ENCODE assay signal across 27 cellular contexts in genomic region chr19:14272623-14273022, GRCh38.
"Had no signal": no experiment of that assay in that cellular context is flagged by ENCODE, and none has a peak within 500 bp of the region (broad histone marks: within the 10 kb centered on the region; RNA-seq: fewer than 3 reads in every experiment).

No MANE protein-coding gene starts in this region.

- H3K27ac ChIP-seq: left ventricle myocardium inferior, neutrophil, ovary, right atrium auricular region, skin epidermis, stomach, testis, thyroid gland, transverse colon, upper lobe of left lung, vagina had no signal

- H3K4me3 Mint-ChIP-seq: mesothelial cell of epicardium; naive B cell; natural killer cell; nephron progenitor cell; neural progenitor cell; stimulated activated naive B cell treated with anti-CD40 and anti-IgM and Interleukin-4, amounts not matched to agents 10 μg/mL and 1 μg/mL and 100 μg/mL, for 72 hours had no signal

- H3K4me3 ChIP-seq: left ventricle myocardium inferior, lung, neural progenitor cell, ovary, right atrium auricular region, skin epidermis, stomach, testis, thyroid gland, transverse colon, upper lobe of left lung, vagina had no signal

- H2AFZ ChIP-seq: neural progenitor cell had no signal

- DNase-seq: islet precursor cell; left ventricle myocardium inferior; mesendoderm; naive B cell; natural killer cell; nephron progenitor cell; occipital lobe; ovary; stimulated activated CD4-positive, alpha-beta T cell treated with anti-CD3 and anti-CD28 coated beads, Interleukin-12 subunit alpha, Interleukin-12 subunit beta, amount 100 ng/mL, for 4 hours; stimulated activated CD4-positive, alpha-beta T cell treated with anti-CD3 and anti-CD28 coated beads, Interleukin-15, amount 100 ng/mL, for 24 hours; stimulated activated CD4-positive, alpha-beta T cell treated with anti-CD3 and anti-CD28 coated beads, Interleukin-2, amount 100 ng/mL, for 24 hours; stimulated activated CD4-positive, alpha-beta T cell treated with anti-CD3 and anti-CD28 coated beads, Interleukin-4, amount 100 ng/mL, for 1 hour; stimulated activated naive B cell treated with anti-CD40 and anti-IgM and Interleukin-4, amounts not matched to agents 10 μg/mL and 1 μg/mL and 100 μg/mL, for 72 hours; stimulated activated naive CD8-positive, alpha-beta T cell treated with anti-CD3 and anti-CD28 coated beads, Interleukin-15, Interleukin-2, amounts not matched to agents 100 U/mL and 50 U/mL, for 24 hours; stomach; testis; thyroid gland; transverse colon; upper lobe of left lung had no signal

- ATAC-seq: natural killer cell; sciatic nerve; stimulated activated naive B cell treated with anti-CD40 and anti-IgM and Interleukin-4, amounts not matched to agents 10 μg/mL and 1 μg/mL and 100 μg/mL, for 72 hours; stimulated activated naive CD8-positive, alpha-beta T cell treated with anti-CD3 and anti-CD28 coated beads, Interleukin-15, Interleukin-2, amounts not matched to agents 100 U/mL and 50 U/mL, for 24 hours had no signal

- H3K9ac ChIP-seq: neural progenitor cell had no signal

- H3K9me3 ChIP-seq: neutrophil, ovary, right atrium auricular region, testis, thyroid gland, transverse colon, vagina had no signal

- H3K27me3 ChIP-seq: neural progenitor cell, neutrophil, ovary, right atrium auricular region, testis, thyroid gland, upper lobe of left lung, vagina had no signal

- H3K4me1 ChIP-seq: left ventricle myocardium inferior, right atrium auricular region, stomach, testis, thyroid gland, transverse colon, vagina had no signal

- H3K36me3 ChIP-seq: left ventricle myocardium inferior, neural progenitor cell, neutrophil, ovary, right atrium auricular region, stomach, thyroid gland, transverse colon, upper lobe of left lung, vagina had no signal

- H3K36me3 Mint-ChIP-seq: naive B cell, natural killer cell had no signal
